In genomic region chr7:64869912-64870562, GRCh38 we compare ENCODE assay signal across 19 cellular contexts. TPM values are rescaled to one million over a fixed set of nuclear protein-coding genes. Genes with fewer than 3 reads are reported as not detected.
A peak's percentile ranks its signal among the peaks of the same experiment; 100 is the strongest.
DNase-seq lines count a peak whose midpoint lies in the region; ATAC-seq, FAIRE-seq and TF ChIP-seq lines count a peak whose summit lies in the region.
"Had no signal": no experiment of that assay in that cellular context is flagged by ENCODE, and none has a peak within 500 bp of the region (broad histone marks: within the 10 kb centered on the region; RNA-seq: fewer than 3 reads in every experiment).

No MANE protein-coding gene starts in this region.

- TF ChIP-seq CTCF in D721Med (IDR thresholded peaks at IDR 0.05; ENCODE audit: insufficient read depth, missing control alignments) = no peak
- TF ChIP-seq CTCF in esophagus muscularis mucosa (IDR thresholded peaks at IDR 0.05) = no peak

- no peak overlapping the region for H2AK5ac ChIP-seq in neuronal stem cell (ENCODE audit: low read depth, low read length)

- no peaks in the 10 kb centered on the region for H3K79me1 ChIP-seq in neuronal stem cell (ENCODE audit: low read depth, low read length)

- no peak overlapping the region for H4K8ac ChIP-seq in neuronal stem cell (ENCODE audit: low read depth, low read length)

- H3K18ac ChIP-seq in neuronal stem cell (ENCODE audit: low read length) = no peak overlapping the region

- H3K4me1 ChIP-seq in esophagus muscularis mucosa (no peaks in the 10 kb centered on the region), neuronal stem cell (ENCODE audit: control insufficient read depth in 2 of 2, insufficient read depth in 1 of 2, low read depth in 1 of 2, low read length in 2 of 2) (no peaks in the 10 kb centered on the region)
- H3K4me1 ChIP-seq: BLaER1, HAP-1 had no signal

- H3K27me3 Mint-ChIP-seq in activated naive CD8-positive, alpha-beta T cell treated with anti-CD3 and anti-CD28 coated beads, Interleukin-2, amount 50 U/mL, for 24 hours = peaks cover 2% of the 10 kb centered on the region

- no peak overlapping the region for H2BK12ac ChIP-seq in neuronal stem cell (ENCODE audit: low read length)

- ATAC-seq in activated naive CD8-positive, alpha-beta T cell treated with anti-CD3 and anti-CD28 coated beads, Interleukin-2, amount 50 U/mL, for 24 hours = no peak
- no peak for ATAC-seq in HG03280 (IDR thresholded peaks at IDR 0.05; ENCODE audit: unreplicated experiment)
- ATAC-seq: GM12878 had no signal

- H3K14ac ChIP-seq in neuronal stem cell (ENCODE audit: low read length) = peak overlapping the region; percentile 58

- TF ChIP-seq POLR2A in GM12892 (IDR thresholded peaks at IDR 0.05; ENCODE audit: low read depth, low read length) (no peak), esophagus muscularis mucosa (IDR thresholded peaks at IDR 0.05; ENCODE audit: low read depth) (no peak)

- no peak overlapping the region for H3K4me2 ChIP-seq in neuronal stem cell (ENCODE audit: insufficient read depth, low read length, poor library complexity, severe bottlenecking)
- H3K4me2 ChIP-seq: BLaER1 had no signal

- no peak overlapping the region for H3K9ac ChIP-seq in neuronal stem cell (ENCODE audit: low read depth, low read length, poor library complexity)
- H3K9ac ChIP-seq: BLaER1 had no signal

- H3K36me3 ChIP-seq in esophagus muscularis mucosa (no peaks in the 10 kb centered on the region), neuronal stem cell (replicated peaks in 1 of 2; ENCODE audit: control insufficient read depth in 2 of 2, insufficient read depth in 2 of 2, low read length in 2 of 2) (no peaks in the 10 kb centered on the region)
- H3K36me3 ChIP-seq: BLaER1, HAP-1 had no signal

- H2BK15ac ChIP-seq in neuronal stem cell (ENCODE audit: low read length) = no peak overlapping the region

- H3K4me3 Mint-ChIP-seq in activated naive CD8-positive, alpha-beta T cell treated with anti-CD3 and anti-CD28 coated beads, Interleukin-2, amount 50 U/mL, for 24 hours = no peak overlapping the region
- H3K4me3 Mint-ChIP-seq: CD8-positive, alpha-beta memory T cell had no signal

- WGBS in esophagus muscularis mucosa = 90% methylated on average over 31 of the region's 32 CpGs
- no CpG with 5 or more reads among the region's 32 CpGs for WGBS in neuronal stem cell (ENCODE audit: extremely low coverage in 2 of 2, insufficient read length in 2 of 2, insufficient replicate concordance in 1 of 2), 2 donors

- FAIRE-seq in D721Med (lab: Jason Lieb, UNC) (no peak), GM12892 (lab: Jason Lieb, UNC) (no peak)
- FAIRE-seq: GM12878 had no signal

- H3K27ac Mint-ChIP-seq in activated naive CD8-positive, alpha-beta T cell treated with anti-CD3 and anti-CD28 coated beads, Interleukin-2, amount 50 U/mL, for 24 hours = no peak overlapping the region
- H3K27ac Mint-ChIP-seq: CD8-positive, alpha-beta memory T cell had no signal

- no peak overlapping the region for H4K91ac ChIP-seq in neuronal stem cell (ENCODE audit: low read depth, low read length, poor library complexity)

- H3K27me3 ChIP-seq in esophagus muscularis mucosa (peaks cover 0 to 17% (median 0%) of the 10 kb centered on the region in 4 donors), neuronal stem cell (ENCODE audit: control insufficient read depth in 3 of 3, insufficient read depth in 3 of 3, low read depth in 1 of 3, low read length in 3 of 3) (peaks cover 0 to 18% (median 0%) of the 10 kb centered on the region in 3 experiments)
- H3K27me3 ChIP-seq: BLaER1 had no signal

- H3K27ac ChIP-seq in esophagus muscularis mucosa (replicated peaks in 1 of 4) = no peak overlapping the region
- H3K27ac ChIP-seq in neuronal stem cell (replicated peaks; ENCODE audit: low read length) = no peak overlapping the region
- H3K27ac ChIP-seq: BLaER1, SK-N-MC had no signal

- H3K9me3 ChIP-seq in esophagus muscularis mucosa (no peaks in the 10 kb centered on the region), neuronal stem cell (replicated peaks in 1 of 2; ENCODE audit: control insufficient read depth in 2 of 2, insufficient read depth in 1 of 2, low read depth in 1 of 2, low read length in 2 of 2) (peaks cover 21 to 22% of the 10 kb centered on the region in 2 donors)
- H3K9me3 ChIP-seq: HAP-1 had no signal

- intact Hi-C loops in esophagus muscularis mucosa (cut with DNase I) = no loop called here

- H2AFZ ChIP-seq in neuronal stem cell (ENCODE audit: low read length) = peak overlapping the region; percentile 22

- H3K23ac ChIP-seq in neuronal stem cell (ENCODE audit: low read depth, low read length, poor library complexity) = no peak overlapping the region

- H3K9me3 Mint-ChIP-seq in activated naive CD8-positive, alpha-beta T cell treated with anti-CD3 and anti-CD28 coated beads, Interleukin-2, amount 50 U/mL, for 24 hours = no peaks in the 10 kb centered on the region

- no peak overlapping the region for H2BK120ac ChIP-seq in neuronal stem cell (ENCODE audit: low read depth, low read length)

- TF ChIP-seq EP300 in esophagus muscularis mucosa (IDR thresholded peaks at IDR 0.05) = no peak

- H2BK5ac ChIP-seq in neuronal stem cell (ENCODE audit: low read length) = no peak overlapping the region

- H3K4ac ChIP-seq in neuronal stem cell (ENCODE audit: low read length) = no peak overlapping the region

- peak; percentile 5 for DNase-seq in D721Med (ENCODE audit: insufficient read length, low spot score)
- DNase-seq in GM12892 (ENCODE audit: insufficient read length) = peak; percentile 6
- DNase-seq in esophagus muscularis mucosa (ENCODE audit: extremely low spot score) = peak; percentile 89
- no peak for DNase-seq in neuronal stem cell (ENCODE audit: low spot score)
- no peak for DNase-seq in activated naive CD8-positive, alpha-beta T cell treated with anti-CD3 and anti-CD28 coated beads, Interleukin-2, amount 50 U/mL, for 24 hours
- no peak for DNase-seq in activated gamma-delta T cell treated with Interleukin-2 at 50 U/mL for 16 hours
- no peak for DNase-seq in activated CD4-positive, alpha-beta T cell treated with anti-CD3 and anti-CD28 coated beads for 48 hours
- DNase-seq: CD8-positive, alpha-beta memory T cell; DMS153; NCI-H1417; NCI-H1930; NCI-H2171; NCI-H510A; NCI-H82 had no signal

- H3K36me3 Mint-ChIP-seq in activated naive CD8-positive, alpha-beta T cell treated with anti-CD3 and anti-CD28 coated beads, Interleukin-2, amount 50 U/mL, for 24 hours (ENCODE audit: low read depth) = no peaks in the 10 kb centered on the region
- H3K36me3 Mint-ChIP-seq: CD8-positive, alpha-beta memory T cell had no signal

- no peaks in the 10 kb centered on the region for H3K4me1 Mint-ChIP-seq in activated naive CD8-positive, alpha-beta T cell treated with anti-CD3 and anti-CD28 coated beads, Interleukin-2, amount 50 U/mL, for 24 hours
- H3K4me1 Mint-ChIP-seq: CD8-positive, alpha-beta memory T cell had no signal

- no peak overlapping the region for H3K4me3 ChIP-seq in esophagus muscularis mucosa
- no peak overlapping the region for H3K4me3 ChIP-seq in neuronal stem cell (ENCODE audit: low read length in 2 of 2)
- H3K4me3 ChIP-seq: BLaER1, GM12878, HAP-1, SK-N-MC had no signal

RNA-seq across cellular contexts. Expression of gene ZNF273, which starts 33.0 kb away (rescaled TPM):
- 6.1 TPM for polyA plus RNA-seq in GM12892 (2012; ENCODE audit: missing spikeins)
- 1 to 10 TPM; 2.7 to 8.3 (median 3.4) TPM for total RNA-seq in esophagus muscularis mucosa
- polyA plus RNA-seq in neuronal stem cell (2013, experiment 1 of 2) = 13.8 TPM
- 14.3 TPM for polyA plus RNA-seq in neuronal stem cell (2013, experiment 2 of 2)

Comparison
In these comparisons a context has a peak if more than half of its experiments do, and no peak if none do; other contexts are left out.
1. DNase-seq: peak in D721Med (single experiment), GM12892 (single experiment) and esophagus muscularis mucosa (single experiment); none in neuronal stem cell (single experiment), activated naive CD8-positive, alpha-beta T cell treated with anti-CD3 and anti-CD28 coated beads, Interleukin-2, amount 50 U/mL, for 24 hours (single experiment), activated gamma-delta T cell treated with Interleukin-2 at 50 U/mL for 16 hours (single experiment) and activated CD4-positive, alpha-beta T cell treated with anti-CD3 and anti-CD28 coated beads for 48 hours (single experiment).